Comparison of ENCODE assay signal across 1 cellular context in the genomic region with DNA sequence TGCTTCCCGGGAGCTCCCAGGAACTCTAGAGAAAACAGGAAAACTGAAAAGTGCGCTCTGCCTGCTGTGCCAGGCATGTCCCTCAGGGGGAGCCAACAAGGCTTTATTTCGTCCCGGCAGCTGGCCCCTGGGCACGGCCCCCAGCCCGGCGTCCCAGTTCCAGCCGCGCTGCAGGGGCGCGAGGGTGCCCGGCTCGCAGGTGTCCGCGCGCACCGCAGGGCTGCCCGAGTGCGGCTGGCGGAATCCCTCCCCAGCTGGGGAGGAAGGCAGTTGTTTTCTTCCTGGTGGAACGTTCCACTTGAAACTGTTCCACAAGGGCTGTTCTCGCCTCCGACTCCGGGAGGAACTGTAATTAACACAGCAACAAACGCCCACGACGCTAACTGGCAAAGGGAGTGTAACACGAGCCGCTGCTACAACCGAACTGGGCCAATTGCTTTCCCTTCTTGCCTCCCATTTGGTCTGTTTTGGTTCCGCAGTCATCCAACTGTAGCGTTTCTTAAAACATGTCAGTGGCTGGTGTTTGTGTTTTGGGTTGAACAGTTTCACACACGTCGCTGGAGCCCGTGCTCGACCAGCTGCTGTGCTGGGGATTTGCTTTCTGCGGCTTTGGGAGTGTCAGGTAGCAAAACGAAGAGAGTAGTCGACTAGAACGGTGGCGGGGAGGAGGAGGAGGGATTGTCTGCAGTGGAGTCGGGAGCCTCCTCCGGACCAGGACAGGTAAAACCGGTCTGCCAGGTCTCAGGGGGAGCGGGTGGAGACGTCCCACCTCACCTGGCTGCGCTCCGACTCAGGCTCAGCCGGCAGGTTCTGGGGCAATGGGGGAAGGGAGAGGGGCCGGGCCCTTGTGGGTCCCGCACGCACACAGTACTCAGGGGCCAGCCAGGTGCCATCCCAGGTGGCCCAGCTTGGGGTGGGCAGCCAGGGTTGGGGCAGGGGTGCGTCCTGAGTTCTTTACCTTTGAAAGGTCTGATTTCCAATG.
TF ChIP-seq lines count a peak whose summit lies in the region.

No MANE protein-coding gene starts in this region.

TF ChIP-seq in HCT116, 20 proteins besides CTCF, POLR2A, EP300 and RAD21 (continued from another document):
- TF ChIP-seq, protein P1, sequence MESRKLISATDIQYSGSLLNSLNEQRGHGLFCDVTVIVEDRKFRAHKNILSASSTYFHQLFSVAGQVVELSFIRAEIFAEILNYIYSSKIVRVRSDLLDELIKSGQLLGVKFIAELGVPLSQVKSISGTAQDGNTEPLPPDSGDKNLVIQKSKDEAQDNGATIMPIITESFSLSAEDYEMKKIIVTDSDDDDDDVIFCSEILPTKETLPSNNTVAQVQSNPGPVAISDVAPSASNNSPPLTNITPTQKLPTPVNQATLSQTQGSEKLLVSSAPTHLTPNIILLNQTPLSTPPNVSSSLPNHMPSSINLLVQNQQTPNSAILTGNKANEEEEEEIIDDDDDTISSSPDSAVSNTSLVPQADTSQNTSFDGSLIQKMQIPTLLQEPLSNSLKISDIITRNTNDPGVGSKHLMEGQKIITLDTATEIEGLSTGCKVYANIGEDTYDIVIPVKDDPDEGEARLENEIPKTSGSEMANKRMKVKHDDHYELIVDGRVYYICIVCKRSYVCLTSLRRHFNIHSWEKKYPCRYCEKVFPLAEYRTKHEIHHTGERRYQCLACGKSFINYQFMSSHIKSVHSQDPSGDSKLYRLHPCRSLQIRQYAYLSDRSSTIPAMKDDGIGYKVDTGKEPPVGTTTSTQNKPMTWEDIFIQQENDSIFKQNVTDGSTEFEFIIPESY (IDR thresholded peaks at IDR 0.05; ENCODE audit: extremely low read depth, insufficient replicate concordance, low read length), result no peak
- TF ChIP-seq EZH2 (IDR thresholded peaks at IDR 0.05) (no peak), CEBPB (IDR thresholded peaks at IDR 0.05; ENCODE audit: low read depth) (no peak), CBX3 (IDR thresholded peaks at IDR 0.05; ENCODE audit: low read depth) (peak; percentile 63), EZH2phosphoT487 (IDR thresholded peaks at IDR 0.05; ENCODE audit: borderline replicate concordance) (no peak), SIN3A (IDR thresholded peaks at IDR 0.05; ENCODE audit: low read depth) (peak; percentile 37; the same call in 1 of the 2 replicates), ELF1 (IDR thresholded peaks at IDR 0.05; ENCODE audit: borderline replicate concordance, low read depth) (no peak), JUND (IDR thresholded peaks at IDR 0.05) (peak; percentile 19; the same call in 1 of the 2 replicates), TCF7L2 (IDR thresholded peaks at IDR 0.05; ENCODE audit: borderline replicate concordance, extremely low read depth, insufficient read depth, insufficient read length) (peak; percentile 23), ZFX (IDR thresholded peaks at IDR 0.05) (no peak), ZNF274 (IDR thresholded peaks at IDR 0.05; ENCODE audit: low read depth, low read length) (no peak)
- TF ChIP-seq, protein P2, sequence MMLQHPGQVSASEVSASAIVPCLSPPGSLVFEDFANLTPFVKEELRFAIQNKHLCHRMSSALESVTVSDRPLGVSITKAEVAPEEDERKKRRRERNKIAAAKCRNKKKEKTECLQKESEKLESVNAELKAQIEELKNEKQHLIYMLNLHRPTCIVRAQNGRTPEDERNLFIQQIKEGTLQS (IDR thresholded peaks at IDR 0.05), result no peak
- TF ChIP-seq, protein P3, sequence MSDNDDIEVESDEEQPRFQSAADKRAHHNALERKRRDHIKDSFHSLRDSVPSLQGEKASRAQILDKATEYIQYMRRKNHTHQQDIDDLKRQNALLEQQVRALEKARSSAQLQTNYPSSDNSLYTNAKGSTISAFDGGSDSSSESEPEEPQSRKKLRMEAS (IDR thresholded peaks at IDR 0.05), result peak; percentile 13
